In the genomic region with DNA sequence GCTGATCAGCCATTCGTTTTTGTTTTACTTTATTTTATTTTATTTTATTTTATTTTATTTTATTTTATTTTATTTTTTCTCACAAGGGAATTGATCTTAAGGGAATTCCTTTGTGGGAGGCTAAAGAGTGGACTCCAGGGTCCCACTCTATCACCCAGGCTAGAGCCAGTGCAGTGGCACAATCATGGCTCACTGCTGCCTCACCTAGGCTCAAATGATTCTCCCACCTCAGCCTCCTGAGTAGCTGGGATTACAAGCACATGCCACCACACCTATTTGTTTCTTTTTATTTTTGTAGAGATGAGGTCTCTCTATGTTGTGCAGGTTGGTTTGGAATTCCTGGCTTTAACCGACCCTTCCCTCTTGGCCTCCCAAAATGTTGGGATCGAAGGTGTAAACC, we compare ENCODE assay signal across 36 cellular contexts. TPM values are rescaled to one million over a fixed set of nuclear protein-coding genes. Genes with fewer than 3 reads are reported as not detected.
"Had no signal": no experiment of that assay in that cellular context is flagged by ENCODE, and none has a peak within 500 bp of the region (broad histone marks: within the 10 kb centered on the region; RNA-seq: fewer than 3 reads in every experiment).

No MANE protein-coding gene starts in this region.

- ATAC-seq: activated CD8-positive, alpha-beta T cell treated with anti-CD3 and anti-CD28 coated beads for 36 hours; activated naive CD4-positive, alpha-beta T cell treated with anti-CD3 and anti-CD28 coated beads, Interleukin-2, amount 50 U/mL, for 72 hours; activated T-cell treated with anti-CD3 and anti-CD28 coated beads, Interleukin-2, amount 50 U/mL, for 72 hours; activated T-helper 17 cell treated with anti-CD3 and anti-CD28 coated beads, Interleukin-2, amount 50 U/mL, for 72 hours; body of pancreas; PC-3; Right ventricle myocardium inferior; SK-N-SH treated with all-trans-retinoic acid at 6 μM for 48 hours had no signal

- H3K27me3 ChIP-seq: adrenal gland, body of pancreas, breast epithelium, MG63, Peyer's patch had no signal

- H3K4me1 Mint-ChIP-seq: activated T-helper 17 cell treated with anti-CD3 and anti-CD28 coated beads, Interleukin-2, amount 50 U/mL, for 72 hours had no signal

- H3K4me3 Mint-ChIP-seq: activated CD8-positive, alpha-beta T cell treated with anti-CD3 and anti-CD28 coated beads for 36 hours; activated naive CD4-positive, alpha-beta T cell treated with anti-CD3 and anti-CD28 coated beads for 36 hours; activated T-cell treated with anti-CD3 and anti-CD28 coated beads, Interleukin-2, amount 50 U/mL, for 72 hours; activated T-helper 17 cell treated with anti-CD3 and anti-CD28 coated beads, Interleukin-2, amount 50 U/mL, for 72 hours had no signal

- H3K27ac ChIP-seq: adrenal gland, body of pancreas, breast epithelium, Peyer's patch, RWPE1, VCaP had no signal

- H3K36me3 ChIP-seq: adrenal gland, breast epithelium, MG63, Peyer's patch had no signal

- FAIRE-seq: astrocyte had no signal

- H3K27me3 Mint-ChIP-seq: activated CD8-positive, alpha-beta T cell treated with anti-CD3 and anti-CD28 coated beads for 36 hours; activated T-helper 17 cell treated with anti-CD3 and anti-CD28 coated beads, Interleukin-2, amount 50 U/mL, for 72 hours had no signal

- H3K36me3 Mint-ChIP-seq: activated naive CD4-positive, alpha-beta T cell treated with anti-CD3 and anti-CD28 coated beads, Interleukin-2, amount 50 U/mL, for 72 hours had no signal

- DNase-seq: activated CD4-positive, alpha-beta T cell treated with anti-CD3 and anti-CD28 coated beads for 1 hour; activated CD4-positive, alpha-beta T cell treated with anti-CD3 and anti-CD28 coated beads for 48 hours; activated CD4-positive, CD25-positive, alpha-beta regulatory T cell; activated CD8-positive, alpha-beta T cell treated with anti-CD3 and anti-CD28 coated beads for 36 hours; activated effector memory CD4-positive, alpha-beta T cell treated with anti-CD3 and anti-CD28 coated beads, Interleukin-2, amount 50 U/mL, for 16 hours; activated naive CD4-positive, alpha-beta T cell treated with anti-CD3 and anti-CD28 coated beads for 36 hours; activated T-cell treated with anti-CD3 and anti-CD28 coated beads, Interleukin-2, amount 50 U/mL, for 1 hour; activated T-cell treated with anti-CD3 and anti-CD28 coated beads, Interleukin-2, amount 50 U/mL, for 72 hours; adrenal gland; body of pancreas; Karpas-422; MG63; NCI-H1048; NCI-H1105 treated with DMSO at 0.1 percent for 48 hours; NCI-H1436; NCI-H1694; NCI-H1930; NCI-H2081 treated with DMSO at 0.1 percent for 48 hours; NCI-H226; NCI-H446 treated with DMSO at 0.1 percent for 48 hours; NCI-H524 treated with DMSO at 0.1 percent for 48 hours; PC-3; Peyer's patch; SIG-M5; T-helper 1 cell; T-helper 2 cell; T-helper 9 cell had no signal

- H3K9me3 ChIP-seq: adrenal gland, body of pancreas, breast epithelium, MG63, Peyer's patch had no signal

- H3K27ac Mint-ChIP-seq: activated CD8-positive, alpha-beta T cell treated with anti-CD3 and anti-CD28 coated beads for 36 hours; activated naive CD4-positive, alpha-beta T cell treated with anti-CD3 and anti-CD28 coated beads for 36 hours; activated naive CD4-positive, alpha-beta T cell treated with anti-CD3 and anti-CD28 coated beads, Interleukin-2, amount 50 U/mL, for 72 hours; activated T-cell treated with anti-CD3 and anti-CD28 coated beads, Interleukin-2, amount 50 U/mL, for 72 hours; activated T-helper 17 cell treated with anti-CD3 and anti-CD28 coated beads, Interleukin-2, amount 50 U/mL, for 72 hours had no signal

- H3K4me1 ChIP-seq: adrenal gland, body of pancreas, breast epithelium, Peyer's patch had no signal

- H3K4me3 ChIP-seq: adrenal gland, body of pancreas, breast epithelium, MG63, Peyer's patch had no signal

RNA-seq across cellular contexts. Expression of a gene that starts 17.5 kb away (rescaled TPM):
- total RNA-seq: activated CD8-positive, alpha-beta memory T cell treated with anti-CD3 and anti-CD28 coated beads for 36 hours; activated CD8-positive, alpha-beta T cell treated with anti-CD3 and anti-CD28 coated beads for 36 hours; activated naive CD4-positive, alpha-beta T cell treated with anti-CD3 and anti-CD28 coated beads for 36 hours; activated naive CD4-positive, alpha-beta T cell treated with anti-CD3 and anti-CD28 coated beads, Interleukin-2, amount 50 U/mL, for 72 hours; activated T-cell treated with anti-CD3 and anti-CD28 coated beads, Interleukin-2, amount 50 U/mL, for 72 hours; activated T-helper 17 cell treated with anti-CD3 and anti-CD28 coated beads, Interleukin-2, amount 50 U/mL, for 72 hours had no signal
